9 cellular contexts compared by ENCODE assay signal in the genomic region with DNA sequence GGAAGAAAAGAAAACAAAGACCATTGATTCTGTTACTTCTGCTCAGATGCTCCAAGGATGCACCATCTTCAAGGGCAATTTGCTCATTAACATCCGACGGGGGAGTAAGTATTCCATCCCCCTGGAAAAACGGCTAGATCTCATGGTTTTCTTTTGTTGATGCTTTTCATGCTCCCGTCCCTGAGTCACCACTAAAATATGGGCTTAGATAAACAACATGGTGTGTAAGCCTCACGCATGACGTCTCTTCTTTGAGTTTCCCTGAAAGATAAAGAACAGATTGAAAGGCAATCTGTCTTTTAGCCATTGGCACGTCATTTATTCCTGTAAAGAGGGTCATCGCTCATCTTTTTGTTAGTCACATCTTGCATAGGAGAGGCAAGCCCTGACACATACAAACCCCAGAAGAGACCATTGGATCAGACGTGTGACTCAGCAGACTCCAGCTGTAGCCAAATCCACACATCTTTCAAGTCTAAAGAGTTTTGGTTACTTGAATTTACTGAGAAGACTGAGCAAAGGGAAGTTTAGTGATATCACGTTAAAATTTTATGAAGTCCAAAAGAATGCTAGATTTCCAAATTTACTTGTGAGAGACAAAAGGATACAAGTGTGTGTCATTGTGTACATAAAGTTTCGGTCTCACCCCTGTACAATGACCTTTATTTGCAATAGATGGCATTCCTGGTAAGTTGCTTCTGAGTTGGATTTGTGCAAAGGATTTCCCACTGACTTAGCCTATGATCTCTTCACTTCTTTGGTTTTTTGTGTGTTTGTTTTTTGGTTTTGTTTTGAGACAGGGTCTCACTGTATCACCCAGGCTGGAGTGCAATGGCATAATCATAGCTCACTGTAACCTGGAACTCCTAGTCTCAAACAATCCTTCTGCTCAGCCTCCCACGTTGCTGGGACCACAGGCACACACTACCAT.
A peak's percentile ranks its signal among the peaks of the same experiment; 100 is the strongest.
DNase-seq lines count a peak whose midpoint lies in the region; ATAC-seq and TF ChIP-seq lines count a peak whose summit lies in the region.
"Had no signal": no experiment of that assay in that cellular context is flagged by ENCODE, and none has a peak within 500 bp of the region (broad histone marks: within the 10 kb centered on the region; RNA-seq: fewer than 3 reads in every experiment).

No MANE protein-coding gene starts in this region.

- H3K4me3 ChIP-seq in AG04450 (ENCODE audit: low read depth, low read length), result no peak overlapping the region
- H3K4me3 ChIP-seq in MG63, result no peak overlapping the region
- no peak overlapping the region for H3K4me3 ChIP-seq in mucosa of rectum (ENCODE audit: low read length in 2 of 2)

- no peak overlapping the region for H3K9ac ChIP-seq in mucosa of rectum (ENCODE audit: low read depth in 1 of 2, low read length in 2 of 2)

- CTCF ChIA-PET in AG04450 (lab: Charles Lee), result interaction anchor here (1.2 to 2.0 kb wide), 3 partner anchors 16 to 179 kb away, joined by 3 to 16 read pairs (median 3); no protein-coding TSS in a partner anchor

- no peaks in the 10 kb centered on the region for H3K27me3 ChIP-seq in AG04450 (ENCODE audit: control insufficient read depth, insufficient read depth, low read length)
- no peaks in the 10 kb centered on the region for H3K27me3 ChIP-seq in MG63
- H3K27me3 ChIP-seq in mucosa of rectum (ENCODE audit: control insufficient read depth in 2 of 2, insufficient read depth in 2 of 2, low read length in 2 of 2), result no peaks in the 10 kb centered on the region

- no peak for ATAC-seq in HG03342 (IDR thresholded peaks at IDR 0.05; ENCODE audit: unreplicated experiment)
- no peak for ATAC-seq in HG03159 (IDR thresholded peaks at IDR 0.05; ENCODE audit: unreplicated experiment)
- no peak for ATAC-seq in GM21825 (IDR thresholded peaks at IDR 0.05; ENCODE audit: unreplicated experiment)

- peak; percentile 98 for DNase-seq in AG04450 (ENCODE audit: low read depth, low spot score)
- peak; percentile 88 for DNase-seq in MG63
- DNase-seq in dedifferentiated amniotic fluid mesenchymal stem cell (ENCODE audit: extremely low spot score), result peak; percentile 97
- no peak for DNase-seq in Ammon's horn (ENCODE audit: low spot score)
- DNase-seq: NCI-H1105 treated with DMSO at 0.1 percent for 48 hours had no signal

- H3K27ac ChIP-seq in AG04450 (ENCODE audit: low read depth, low read length), result peak overlapping the region; percentile 88
- peak overlapping the region; percentile 50 to 70 for H3K27ac ChIP-seq in mucosa of rectum (ENCODE audit: low read depth in 2 of 2, low read length in 2 of 2)

- H3K36me3 ChIP-seq in MG63 (peaks cover 20% of the 10 kb centered on the region), mucosa of rectum (ENCODE audit: control insufficient read depth in 2 of 2, insufficient read depth in 2 of 2, low read length in 2 of 2) (peaks cover 0 to 11% of the 10 kb centered on the region in 2 donors)

- no peaks in the 10 kb centered on the region for H3K4me1 ChIP-seq in mucosa of rectum (ENCODE audit: control insufficient read depth in 2 of 2, insufficient read depth in 2 of 2, low read length in 2 of 2)

- no peak for TF ChIP-seq CTCF in AG04450 (IDR thresholded peaks at IDR 0.05; ENCODE audit: low read depth, low read length)

- H3K9me3 ChIP-seq in AG04450 (ENCODE audit: control insufficient read depth, insufficient read depth, low read length), result no peaks in the 10 kb centered on the region
- no peaks in the 10 kb centered on the region for H3K9me3 ChIP-seq in MG63
- no peaks in the 10 kb centered on the region for H3K9me3 ChIP-seq in mucosa of rectum (ENCODE audit: control insufficient read depth in 2 of 2, low read length in 2 of 2)

- POLR2A ChIA-PET in AG04450 (lab: Yijun Ruan, JAX), result interaction anchor here (0.6 to 1.1 kb wide), 3 partner anchors 24 to 225 kb away, joined by 3 read pairs; no protein-coding TSS in a partner anchor
